ENCODE assay signal across 17 cellular contexts in genomic region chr17:76641501-76641900, GRCh38. TPM values are rescaled to one million over a fixed set of nuclear protein-coding genes. Genes with fewer than 3 reads are reported as not detected.
A peak's percentile ranks its signal among the peaks of the same experiment; 100 is the strongest.
DNase-seq lines count a peak whose midpoint lies in the region; ATAC-seq and TF ChIP-seq lines count a peak whose summit lies in the region.
"Had no signal": no experiment of that assay in that cellular context is flagged by ENCODE, and none has a peak within 500 bp of the region (broad histone marks: within the 10 kb centered on the region; RNA-seq: fewer than 3 reads in every experiment).

No MANE protein-coding gene starts in this region.

- no peaks in the 10 kb centered on the region for H3K36me3 Mint-ChIP-seq in T-cell

- H3K36me3 ChIP-seq in left ventricle myocardium inferior, result no peaks in the 10 kb centered on the region
- H3K36me3 ChIP-seq: tibial artery had no signal

- peaks cover 28 to 47% (median 43%) of the 10 kb centered on the region in 3 donors for H3K4me1 Mint-ChIP-seq in T-cell

- H3K27ac Mint-ChIP-seq in T-cell, result no peak overlapping the region
- H3K27ac Mint-ChIP-seq: effector memory CD8-positive, alpha-beta T cell had no signal

- no peak overlapping the region for H3K27ac ChIP-seq in left ventricle myocardium inferior (replicated peaks)
- H3K27ac ChIP-seq: tibial artery had no signal

- ATAC-seq in Right ventricle myocardium superior (ENCODE audit: poor library complexity) (no peak), T-cell (replicated peaks in 1 of 4) (no peak), GM21381 (IDR thresholded peaks at IDR 0.05; ENCODE audit: unreplicated experiment) (no peak), GM19035 (IDR thresholded peaks at IDR 0.05; ENCODE audit: unreplicated experiment) (no peak), GM18870 (IDR thresholded peaks at IDR 0.05; ENCODE audit: unreplicated experiment) (no peak)
- ATAC-seq: effector memory CD8-positive, alpha-beta T cell had no signal

- H3K4me3 Mint-ChIP-seq in T-cell, result peak overlapping the region; percentile 1 to 63 (median 28)
- H3K4me3 Mint-ChIP-seq: effector memory CD8-positive, alpha-beta T cell had no signal

- H3K9me3 Mint-ChIP-seq in T-cell, result peaks cover 0 to 4% (median 1%) of the 10 kb centered on the region in 3 donors

- DNase-seq in left ventricle myocardium inferior, result no peak
- DNase-seq in Right ventricle myocardium superior, result no peak
- no peak for DNase-seq in T-cell
- DNase-seq in left kidney (ENCODE audit: low read depth, low spot score), result peak; percentile 84
- DNase-seq in NCI-H187 treated with DMSO at 0.1 percent for 48 hours (lab: John Stamatoyannopoulos, UW), result no peak
- DNase-seq: activated CD4-positive, alpha-beta T cell treated with anti-CD3 and anti-CD28 coated beads, Interleukin-2, amount 50 U/mL, for 1 hour; activated effector memory CD4-positive, alpha-beta T cell treated with anti-CD3 and anti-CD28 coated beads, Interleukin-2, amount 50 U/mL, for 16 hours; DMS 273 treated with DMSO at 0.1 percent for 48 hours; effector memory CD8-positive, alpha-beta T cell; Karpas-422; NCI-H2029 treated with DMSO at 0.1 percent for 48 hours; stimulated activated CD4-positive, alpha-beta T cell treated with anti-CD3 and anti-CD28 coated beads, Interleukin-15, amount 100 ng/mL, for 24 hours; T-helper 2 cell; tibial artery had no signal

- H3K4me3 ChIP-seq in left ventricle myocardium inferior, result peak overlapping the region; percentile 16
- H3K4me3 ChIP-seq: tibial artery had no signal

- H3K9me3 ChIP-seq in left ventricle myocardium inferior (replicated peaks), result peaks cover 6% of the 10 kb centered on the region
- H3K9me3 ChIP-seq: tibial artery had no signal

- H3K27me3 ChIP-seq in left ventricle myocardium inferior (ENCODE audit: low read depth), result no peaks in the 10 kb centered on the region

- CTCF ChIA-PET in T-cell (lab: Charles Lee), result no interaction called here

- POLR2A ChIA-PET in T-cell (lab: Charles Lee), result no interaction called here

- intact Hi-C loops in left ventricle myocardium inferior (cut with micrococcal nuclease), result no loop called here
- intact Hi-C loops in Right ventricle myocardium superior (cut with DNase I), result no loop called here

- peaks cover 11% of the 10 kb centered on the region for H3K4me1 ChIP-seq in left ventricle myocardium inferior
- H3K4me1 ChIP-seq: tibial artery had no signal

- H3K27me3 Mint-ChIP-seq in T-cell, result no peaks in the 10 kb centered on the region

- TF ChIP-seq CTCF in left ventricle myocardium inferior (IDR thresholded peaks at IDR 0.05; ENCODE audit: borderline replicate concordance), result no peak

RNA-seq across cellular contexts. Expression of gene ST6GALNAC1, which starts 2.1 kb away (rescaled TPM):
- total RNA-seq in left ventricle myocardium inferior (3.1 TPM), Right ventricle myocardium superior (2.8 TPM), T-cell (10 to 100 TPM in 1 of 5 donors, 1 to 10 TPM in 4; 2.6 to 20.5 (median 6.6) TPM)

RNA-seq across cellular contexts. Expression of gene ST6GALNAC2, which starts 55.8 kb away (rescaled TPM):
- total RNA-seq in left ventricle myocardium inferior (4.3 TPM), Right ventricle myocardium superior (6.1 TPM), T-cell (1 to 10 TPM in 3 of 5 donors, under 1 TPM in 2; 0.55 to 4.7 (median 2.1) TPM)
